Comparison of ENCODE assay signal across 8 cellular contexts in genomic region chr1:155226188-155226909, GRCh38. TPM values are rescaled to one million over a fixed set of nuclear protein-coding genes. Genes with fewer than 3 reads are reported as not detected.
DNase-seq lines count a peak whose midpoint lies in the region; ATAC-seq, FAIRE-seq and TF ChIP-seq lines count a peak whose summit lies in the region.

No MANE protein-coding gene starts in this region.

- H3K36me3 Mint-ChIP-seq in activated T-helper 17 cell treated with anti-CD3 and anti-CD28 coated beads, Interleukin-2, amount 50 U/mL, for 72 hours (ENCODE audit: low read depth): peaks cover 33% of the 10 kb centered on the region
- H3K36me3 Mint-ChIP-seq in nephron progenitor cell (ENCODE audit: low read depth): peaks cover 9% of the 10 kb centered on the region

- peaks cover 6% of the 10 kb centered on the region for H3K4me1 Mint-ChIP-seq in activated T-helper 17 cell treated with anti-CD3 and anti-CD28 coated beads, Interleukin-2, amount 50 U/mL, for 72 hours
- peaks cover 52% of the 10 kb centered on the region for H3K4me1 Mint-ChIP-seq in nephron progenitor cell

- peak overlapping the region; percentile 79 for H3K4me3 ChIP-seq in GM08714 (ENCODE audit: low read length)
- peak overlapping the region; percentile 90 for H3K4me3 ChIP-seq in fibroblast of the aortic adventitia (ENCODE audit: low read depth, low read length)

- ATAC-seq in activated T-helper 17 cell treated with anti-CD3 and anti-CD28 coated beads, Interleukin-2, amount 50 U/mL, for 72 hours (replicated peaks): peak; percentile 55
- ATAC-seq in stimulated activated naive CD8-positive, alpha-beta T cell treated with anti-CD3 and anti-CD28 coated beads, Interleukin-15, Interleukin-2, amounts not matched to agents 100 U/mL and 50 U/mL, for 24 hours: peak; percentile 53
- no peak for ATAC-seq in HG02981 (IDR thresholded peaks at IDR 0.05; ENCODE audit: unreplicated experiment)

- no peak for FAIRE-seq in RCC 7860 (lab: Jason Lieb, UNC)

- DNase-seq in RCC 7860 (ENCODE audit: low spot score) (peak; percentile 66), fibroblast of the aortic adventitia (ENCODE audit: low read depth) (peak; percentile 83), nephron progenitor cell (peak; percentile 70)
- DNase-seq in stimulated activated naive CD8-positive, alpha-beta T cell treated with anti-CD3 and anti-CD28 coated beads, Interleukin-15, Interleukin-2, amounts not matched to agents 100 U/mL and 50 U/mL, for 24 hours: peak; percentile 83

- TF ChIP-seq CTCF in LNCAP (IDR thresholded peaks at IDR 0.05) (peak; percentile 67; the same call in 1 of the 2 replicates), fibroblast of the aortic adventitia (IDR thresholded peaks at IDR 0.05; ENCODE audit: insufficient read depth, low read length) (peak; percentile 63), nephron progenitor cell (IDR thresholded peaks at IDR 0.05) (peak; percentile 33)

- peak overlapping the region; percentile 99 for H3K4me3 Mint-ChIP-seq in activated T-helper 17 cell treated with anti-CD3 and anti-CD28 coated beads, Interleukin-2, amount 50 U/mL, for 72 hours
- peak overlapping the region; percentile 91 for H3K4me3 Mint-ChIP-seq in nephron progenitor cell

- no peaks in the 10 kb centered on the region for H3K27me3 Mint-ChIP-seq in activated T-helper 17 cell treated with anti-CD3 and anti-CD28 coated beads, Interleukin-2, amount 50 U/mL, for 72 hours
- no peaks in the 10 kb centered on the region for H3K27me3 Mint-ChIP-seq in nephron progenitor cell (ENCODE audit: low read depth, poor library complexity)

- no peaks in the 10 kb centered on the region for H3K9me3 Mint-ChIP-seq in activated T-helper 17 cell treated with anti-CD3 and anti-CD28 coated beads, Interleukin-2, amount 50 U/mL, for 72 hours
- no peaks in the 10 kb centered on the region for H3K9me3 Mint-ChIP-seq in nephron progenitor cell

- peak overlapping the region; percentile 90 for H3K27ac Mint-ChIP-seq in activated T-helper 17 cell treated with anti-CD3 and anti-CD28 coated beads, Interleukin-2, amount 50 U/mL, for 72 hours
- peak overlapping the region; percentile 96 for H3K27ac Mint-ChIP-seq in nephron progenitor cell

RNA-seq across cellular contexts. Expression of gene MTX1, which starts 17.9 kb away (rescaled TPM):
- total RNA-seq in activated T-helper 17 cell treated with anti-CD3 and anti-CD28 coated beads, Interleukin-2, amount 50 U/mL, for 72 hours: 10 to 100 TPM; 31.3 to 59.9 TPM
- total RNA-seq in fibroblast of the aortic adventitia (ENCODE audit: low replicate concordance): 13.7 and 26.1 TPM in 2 replicates

RNA-seq across cellular contexts. Expression of gene THBS3, which starts 18.7 kb away (rescaled TPM):
- total RNA-seq in activated T-helper 17 cell treated with anti-CD3 and anti-CD28 coated beads, Interleukin-2, amount 50 U/mL, for 72 hours: 10 to 100 TPM; 11.8 to 26.8 TPM
- total RNA-seq in fibroblast of the aortic adventitia (ENCODE audit: low replicate concordance): 29.3 and 41.1 TPM in 2 replicates

RNA-seq across cellular contexts. Expression of gene ENTREP3, which starts 28.9 kb away (rescaled TPM):
- total RNA-seq in activated T-helper 17 cell treated with anti-CD3 and anti-CD28 coated beads, Interleukin-2, amount 50 U/mL, for 72 hours: 10 to 100 TPM; 20.7 to 32.1 TPM
- 9.0 and 9.3 TPM in 2 replicates for total RNA-seq in fibroblast of the aortic adventitia (ENCODE audit: low replicate concordance)

RNA-seq across cellular contexts. Expression of gene SCAMP3, which starts 35.8 kb away (rescaled TPM):
- total RNA-seq in activated T-helper 17 cell treated with anti-CD3 and anti-CD28 coated beads, Interleukin-2, amount 50 U/mL, for 72 hours: 100 to 1,000 TPM in 1 of 2 donors, 10 to 100 TPM in 1; 84.0 to 123 TPM
- 12.5 and 47.6 TPM in 2 replicates for total RNA-seq in fibroblast of the aortic adventitia (ENCODE audit: low replicate concordance)

RNA-seq across cellular contexts. Expression of gene CLK2, which starts 47.0 kb away (rescaled TPM):
- total RNA-seq in activated T-helper 17 cell treated with anti-CD3 and anti-CD28 coated beads, Interleukin-2, amount 50 U/mL, for 72 hours: 100 to 1,000 TPM in 1 of 2 donors, 10 to 100 TPM in 1; 87.7 to 131 TPM
- total RNA-seq in fibroblast of the aortic adventitia (ENCODE audit: low replicate concordance): 29.7 and 53.7 TPM in 2 replicates
